ENCODE assay signal across 15 cellular contexts in genomic region chr1:11350265-11350664, GRCh38.
"Had no signal": no experiment of that assay in that cellular context is flagged by ENCODE, and none has a peak within 500 bp of the region (broad histone marks: within the 10 kb centered on the region; RNA-seq: fewer than 3 reads in every experiment).

No MANE protein-coding gene starts in this region.

- H3K4me1 ChIP-seq: gastroesophageal sphincter, psoas muscle, spleen, transverse colon had no signal

- H3K4me3 ChIP-seq: gastroesophageal sphincter, psoas muscle, spleen, transverse colon had no signal

- H3K27ac ChIP-seq: gastroesophageal sphincter, psoas muscle, spleen, transverse colon had no signal

- DNase-seq: activated CD4-positive, alpha-beta T cell treated with anti-CD3 and anti-CD28 coated beads for 1 hour; effector memory CD8-positive, alpha-beta T cell; hippocampal formation; left cardiac atrium; naive thymus-derived CD8-positive, alpha-beta T cell; psoas muscle; spleen; stimulated activated CD4-positive, alpha-beta T cell treated with anti-CD3 and anti-CD28 coated beads, Interleukin-1b, Interleukin-23, amount 100 ng/mL, for 48 hours; transverse colon had no signal

- ATAC-seq: effector memory CD8-positive, alpha-beta T cell; gastroesophageal sphincter; left cardiac atrium; naive thymus-derived CD8-positive, alpha-beta T cell; psoas muscle; sciatic nerve; stimulated activated memory B cell treated with anti-CD40 and anti-IgM and Interleukin-4, amounts not matched to agents 10 μg/mL and 1 μg/mL and 100 μg/mL, for 72 hours had no signal

- H3K9me3 ChIP-seq: psoas muscle, transverse colon had no signal

- H3K27me3 Mint-ChIP-seq: activated naive CD4-positive, alpha-beta T cell treated with anti-CD3 and anti-CD28 coated beads, Interleukin-2, amount 50 U/mL, for 24 hours; naive thymus-derived CD8-positive, alpha-beta T cell had no signal

- H3K36me3 ChIP-seq: gastroesophageal sphincter, spleen, transverse colon had no signal

- H3K27ac Mint-ChIP-seq: activated naive CD4-positive, alpha-beta T cell treated with anti-CD3 and anti-CD28 coated beads, Interleukin-2, amount 50 U/mL, for 24 hours; activated T-helper 2 cell treated with anti-CD3 and anti-CD28 coated beads, Interferon-gamma antibody, Interleukin-2, Interleukin-4, amounts not matched to agents 10 μg/mL and 5 μg/mL and 100 μg/mL, durations not matched to agents 14 hours and 24 hours and 36 hours; dendritic cell treated with granulocyte-macrophage colony-stimulating factor and Interleukin-4, amounts not matched to agents 40 ng/mL and 50 ng/mL, for 4 days; stimulated activated memory B cell treated with anti-CD40 and anti-IgM and Interleukin-4, amounts not matched to agents 10 μg/mL and 1 μg/mL and 100 μg/mL, for 72 hours had no signal

- H3K4me3 Mint-ChIP-seq: activated naive CD4-positive, alpha-beta T cell treated with anti-CD3 and anti-CD28 coated beads, Interleukin-2, amount 50 U/mL, for 24 hours; dendritic cell treated with granulocyte-macrophage colony-stimulating factor and Interleukin-4, amounts not matched to agents 40 ng/mL and 50 ng/mL, for 4 days; stimulated activated memory B cell treated with anti-CD40 and anti-IgM and Interleukin-4, amounts not matched to agents 10 μg/mL and 1 μg/mL and 100 μg/mL, for 72 hours had no signal

- H3K9me3 Mint-ChIP-seq: activated naive CD4-positive, alpha-beta T cell treated with anti-CD3 and anti-CD28 coated beads, Interleukin-2, amount 50 U/mL, for 24 hours; dendritic cell treated with granulocyte-macrophage colony-stimulating factor and Interleukin-4, amounts not matched to agents 40 ng/mL and 50 ng/mL, for 4 days; effector memory CD8-positive, alpha-beta T cell had no signal
